1 cellular context compared by ENCODE assay signal in the genomic region with DNA sequence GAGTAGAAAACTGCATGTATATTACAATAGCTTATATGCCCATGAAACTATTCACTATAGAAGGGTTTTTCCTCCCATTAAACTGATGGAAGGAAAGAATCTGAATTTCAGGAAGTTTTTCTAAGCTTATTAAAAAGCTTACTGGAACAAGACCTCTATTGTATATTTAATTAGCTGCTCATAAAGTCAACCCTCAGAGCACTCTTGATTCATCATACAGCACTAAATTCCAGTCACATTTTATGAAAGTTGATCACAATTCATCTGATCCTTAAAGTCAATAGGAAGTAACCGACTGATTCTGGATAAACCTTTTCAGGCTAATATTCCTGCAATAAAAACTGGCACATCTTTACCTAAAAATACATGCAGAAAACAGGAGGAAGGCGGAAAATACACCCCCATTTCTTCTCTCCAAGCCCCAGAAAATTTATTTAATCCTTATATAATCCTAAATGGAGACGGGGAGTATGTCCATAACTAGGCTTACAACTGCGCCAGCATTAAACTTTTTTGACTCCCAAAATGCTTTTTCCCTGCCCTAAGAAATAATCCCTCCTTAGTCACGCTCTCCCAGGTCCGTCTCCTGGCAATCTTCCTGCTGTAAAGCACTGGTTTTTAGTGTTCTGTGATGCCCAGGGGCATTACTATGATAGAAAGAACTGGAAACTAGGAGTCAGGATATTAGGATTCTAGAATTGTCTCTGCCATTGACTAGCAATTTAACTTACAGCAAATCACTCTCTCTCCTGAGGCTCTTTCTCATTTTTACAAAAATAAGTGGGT.
TF ChIP-seq lines count a peak whose summit lies in the region.

No MANE protein-coding gene starts in this region.

TF ChIP-seq in GM23338, 12 proteins besides CTCF, POLR2A, EP300 and RAD21 (continued from another document):
- TF ChIP-seq, protein P1, sequence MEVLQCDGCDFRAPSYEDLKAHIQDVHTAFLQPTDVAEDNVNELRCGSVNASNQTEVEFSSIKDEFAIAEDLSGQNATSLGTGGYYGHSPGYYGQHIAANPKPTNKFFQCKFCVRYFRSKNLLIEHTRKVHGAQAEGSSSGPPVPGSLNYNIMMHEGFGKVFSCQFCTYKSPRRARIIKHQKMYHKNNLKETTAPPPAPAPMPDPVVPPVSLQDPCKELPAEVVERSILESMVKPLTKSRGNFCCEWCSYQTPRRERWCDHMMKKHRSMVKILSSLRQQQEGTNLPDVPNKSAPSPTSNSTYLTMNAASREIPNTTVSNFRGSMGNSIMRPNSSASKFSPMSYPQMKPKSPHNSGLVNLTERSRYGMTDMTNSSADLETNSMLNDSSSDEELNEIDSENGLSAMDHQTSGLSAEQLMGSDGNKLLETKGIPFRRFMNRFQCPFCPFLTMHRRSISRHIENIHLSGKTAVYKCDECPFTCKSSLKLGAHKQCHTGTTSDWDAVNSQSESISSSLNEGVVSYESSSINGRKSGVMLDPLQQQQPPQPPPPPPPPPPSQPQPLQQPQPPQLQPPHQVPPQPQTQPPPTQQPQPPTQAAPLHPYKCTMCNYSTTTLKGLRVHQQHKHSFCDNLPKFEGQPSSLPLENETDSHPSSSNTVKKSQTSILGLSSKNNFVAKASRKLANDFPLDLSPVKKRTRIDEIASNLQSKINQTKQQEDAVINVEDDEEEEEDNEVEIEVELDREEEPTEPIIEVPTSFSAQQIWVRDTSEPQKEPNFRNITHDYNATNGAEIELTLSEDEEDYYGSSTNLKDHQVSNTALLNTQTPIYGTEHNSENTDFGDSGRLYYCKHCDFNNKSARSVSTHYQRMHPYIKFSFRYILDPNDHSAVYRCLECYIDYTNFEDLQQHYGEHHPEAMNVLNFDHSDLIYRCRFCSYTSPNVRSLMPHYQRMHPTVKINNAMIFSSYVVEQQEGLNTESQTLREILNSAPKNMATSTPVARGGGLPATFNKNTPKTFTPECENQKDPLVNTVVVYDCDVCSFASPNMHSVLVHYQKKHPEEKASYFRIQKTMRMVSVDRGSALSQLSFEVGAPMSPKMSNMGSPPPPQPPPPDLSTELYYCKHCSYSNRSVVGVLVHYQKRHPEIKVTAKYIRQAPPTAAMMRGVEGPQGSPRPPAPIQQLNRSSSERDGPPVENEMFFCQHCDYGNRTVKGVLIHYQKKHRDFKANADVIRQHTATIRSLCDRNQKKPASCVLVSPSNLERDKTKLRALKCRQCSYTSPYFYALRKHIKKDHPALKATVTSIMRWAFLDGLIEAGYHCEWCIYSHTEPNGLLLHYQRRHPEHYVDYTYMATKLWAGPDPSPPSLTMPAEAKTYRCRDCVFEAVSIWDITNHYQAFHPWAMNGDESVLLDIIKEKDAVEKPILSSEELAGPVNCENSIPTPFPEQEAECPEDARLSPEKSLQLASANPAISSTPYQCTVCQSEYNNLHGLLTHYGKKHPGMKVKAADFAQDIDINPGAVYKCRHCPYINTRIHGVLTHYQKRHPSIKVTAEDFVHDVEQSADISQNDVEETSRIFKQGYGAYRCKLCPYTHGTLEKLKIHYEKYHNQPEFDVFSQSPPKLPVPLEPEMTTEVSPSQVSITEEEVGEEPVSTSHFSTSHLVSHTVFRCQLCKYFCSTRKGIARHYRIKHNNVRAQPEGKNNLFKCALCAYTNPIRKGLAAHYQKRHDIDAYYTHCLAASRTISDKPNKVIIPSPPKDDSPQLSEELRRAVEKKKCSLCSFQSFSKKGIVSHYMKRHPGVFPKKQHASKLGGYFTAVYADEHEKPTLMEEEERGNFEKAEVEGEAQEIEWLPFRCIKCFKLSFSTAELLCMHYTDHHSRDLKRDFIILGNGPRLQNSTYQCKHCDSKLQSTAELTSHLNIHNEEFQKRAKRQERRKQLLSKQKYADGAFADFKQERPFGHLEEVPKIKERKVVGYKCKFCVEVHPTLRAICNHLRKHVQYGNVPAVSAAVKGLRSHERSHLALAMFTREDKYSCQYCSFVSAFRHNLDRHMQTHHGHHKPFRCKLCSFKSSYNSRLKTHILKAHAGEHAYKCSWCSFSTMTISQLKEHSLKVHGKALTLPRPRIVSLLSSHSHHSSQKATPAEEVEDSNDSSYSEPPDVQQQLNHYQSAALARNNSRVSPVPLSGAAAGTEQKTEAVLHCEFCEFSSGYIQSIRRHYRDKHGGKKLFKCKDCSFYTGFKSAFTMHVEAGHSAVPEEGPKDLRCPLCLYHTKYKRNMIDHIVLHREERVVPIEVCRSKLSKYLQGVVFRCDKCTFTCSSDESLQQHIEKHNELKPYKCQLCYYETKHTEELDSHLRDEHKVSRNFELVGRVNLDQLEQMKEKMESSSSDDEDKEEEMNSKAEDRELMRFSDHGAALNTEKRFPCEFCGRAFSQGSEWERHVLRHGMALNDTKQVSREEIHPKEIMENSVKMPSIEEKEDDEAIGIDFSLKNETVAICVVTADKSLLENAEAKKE (CRISPR knock-in tag; IDR thresholded peaks at IDR 0.05): no peak
- TF ChIP-seq JUNB (IDR thresholded peaks at IDR 0.05; ENCODE audit: unreplicated experiment): no peak
- no peak for TF ChIP-seq CREB1 (CRISPR knock-in tag; IDR thresholded peaks at IDR 0.05; ENCODE audit: low read depth)
- TF ChIP-seq, protein P2, sequence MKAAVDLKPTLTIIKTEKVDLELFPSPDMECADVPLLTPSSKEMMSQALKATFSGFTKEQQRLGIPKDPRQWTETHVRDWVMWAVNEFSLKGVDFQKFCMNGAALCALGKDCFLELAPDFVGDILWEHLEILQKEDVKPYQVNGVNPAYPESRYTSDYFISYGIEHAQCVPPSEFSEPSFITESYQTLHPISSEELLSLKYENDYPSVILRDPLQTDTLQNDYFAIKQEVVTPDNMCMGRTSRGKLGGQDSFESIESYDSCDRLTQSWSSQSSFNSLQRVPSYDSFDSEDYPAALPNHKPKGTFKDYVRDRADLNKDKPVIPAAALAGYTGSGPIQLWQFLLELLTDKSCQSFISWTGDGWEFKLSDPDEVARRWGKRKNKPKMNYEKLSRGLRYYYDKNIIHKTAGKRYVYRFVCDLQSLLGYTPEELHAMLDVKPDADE (IDR thresholded peaks at IDR 0.05): no peak
- TF ChIP-seq NANOG (IDR thresholded peaks at IDR 0.05; ENCODE audit: borderline replicate concordance): no peak
- TF ChIP-seq STAT1 (IDR thresholded peaks at IDR 0.05; ENCODE audit: unreplicated experiment): no peak
- TF ChIP-seq EZH2 (IDR thresholded peaks at IDR 0.05; ENCODE audit: low read depth, unreplicated experiment): no peak
TF ChIP-seq in GM23338: peak in this region for 0.
